11 cellular contexts compared by ENCODE assay signal in the genomic region with DNA sequence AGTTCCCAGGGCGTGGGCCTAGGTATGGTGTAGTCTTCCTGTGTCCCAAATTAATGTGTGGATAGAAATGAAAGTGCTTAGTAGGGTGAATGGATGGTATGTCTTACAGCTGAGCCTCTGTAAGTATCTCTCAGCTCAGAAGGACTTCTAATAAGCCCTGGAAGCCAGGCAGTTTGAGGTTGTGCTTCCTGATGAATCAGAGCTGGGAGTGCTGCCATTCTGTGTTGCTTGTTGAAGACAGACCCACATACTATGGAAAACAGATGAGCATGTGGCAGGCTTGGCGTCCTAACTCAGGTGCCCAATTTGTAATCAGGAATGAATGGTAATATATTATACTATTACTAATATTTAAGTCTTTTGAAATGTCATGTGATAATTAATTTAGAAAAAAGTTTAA.
DNase-seq lines count a peak whose midpoint lies in the region; ATAC-seq and TF ChIP-seq lines count a peak whose summit lies in the region.
"Had no signal": no experiment of that assay in that cellular context is flagged by ENCODE, and none has a peak within 500 bp of the region (broad histone marks: within the 10 kb centered on the region; RNA-seq: fewer than 3 reads in every experiment).

No MANE protein-coding gene starts in this region.

- no peaks in the 10 kb centered on the region for H3K36me3 Mint-ChIP-seq in activated CD4-positive, alpha-beta T cell treated with anti-CD3 and anti-CD28 coated beads for 36 hours (ENCODE audit: low read depth)
- H3K36me3 Mint-ChIP-seq: brain had no signal

- POLR2A ChIA-PET in activated CD4-positive, alpha-beta T cell treated with anti-CD3 and anti-CD28 coated beads for 36 hours (lab: Charles Lee) = interaction anchor here (0.7 kb wide), 1 partner anchor 251 kb away, joined by 6 read pairs; no protein-coding TSS in a partner anchor
- POLR2A ChIA-PET in GM10248 (lab: Yijun Ruan, JAX) = no interaction called here

- TF ChIP-seq EP300 in gastroesophageal sphincter (IDR thresholded peaks at IDR 0.05) = no peak

- DNase-seq in GM04504 (ENCODE audit: low read depth) = peak; percentile 77
- DNase-seq in fibroblast of pulmonary artery (ENCODE audit: low read depth) = peak; percentile 51
- DNase-seq in gastrocnemius medialis = peak; percentile 42 to 66
- DNase-seq in activated CD4-positive, alpha-beta T cell treated with anti-CD3 and anti-CD28 coated beads for 36 hours = no peak
- no peak for DNase-seq in GM10248 (ENCODE audit: extremely low spot score)
- DNase-seq: activated T-cell treated with anti-CD3 and anti-CD28 coated beads, Interleukin-2, amount 50 U/mL, for 48 hours; Calu3; MM.1S had no signal

- H3K4me1 ChIP-seq in gastrocnemius medialis (no peaks in the 10 kb centered on the region), gastroesophageal sphincter (no peaks in the 10 kb centered on the region)

- ATAC-seq in SK-N-SH treated with all-trans-retinoic acid at 6 μM for 48 hours (peak; percentile 91), gastrocnemius medialis (peak; percentile 76 to 96), gastroesophageal sphincter (no peak)
- no peak for ATAC-seq in activated CD4-positive, alpha-beta T cell treated with anti-CD3 and anti-CD28 coated beads for 36 hours

- TF ChIP-seq CTCF in fibroblast of pulmonary artery (IDR thresholded peaks at IDR 0.05; ENCODE audit: low read length, missing control alignments) (no peak), gastrocnemius medialis (IDR thresholded peaks at IDR 0.05 in 4 of 5, conservative IDR thresholded peaks at IDR 0.05 in 1 of 5) (no peak), GM10248 (IDR thresholded peaks at IDR 0.05; ENCODE audit: control extremely low read depth, extremely low read depth, low read depth, missing control alignments) (no peak), gastroesophageal sphincter (IDR thresholded peaks at IDR 0.05) (no peak)

- H3K36me3 ChIP-seq in gastrocnemius medialis (peaks cover 0 to 95% of the 10 kb centered on the region in 2 donors), gastroesophageal sphincter (peaks cover 0 to 42% of the 10 kb centered on the region in 2 donors)

- no peak overlapping the region for H3K4me3 Mint-ChIP-seq in activated CD4-positive, alpha-beta T cell treated with anti-CD3 and anti-CD28 coated beads for 36 hours
- H3K4me3 Mint-ChIP-seq: brain had no signal

- no peaks in the 10 kb centered on the region for H3K9me3 Mint-ChIP-seq in activated CD4-positive, alpha-beta T cell treated with anti-CD3 and anti-CD28 coated beads for 36 hours (ENCODE audit: low read depth)

- in situ Hi-C loops in gastrocnemius medialis (cut with MboI; ENCODE audit: low sequenced_read_pairs in 4 of 4) = no loop called here

- H3K27me3 ChIP-seq in gastrocnemius medialis (no peaks in the 10 kb centered on the region), gastroesophageal sphincter (no peaks in the 10 kb centered on the region)

- CTCF ChIA-PET in activated CD4-positive, alpha-beta T cell treated with anti-CD3 and anti-CD28 coated beads for 36 hours (lab: Charles Lee) = no interaction called here
- CTCF ChIA-PET in GM10248 (lab: Yijun Ruan, JAX) = no interaction called here

- no peaks in the 10 kb centered on the region for H3K27me3 Mint-ChIP-seq in activated CD4-positive, alpha-beta T cell treated with anti-CD3 and anti-CD28 coated beads for 36 hours

- H3K9me3 ChIP-seq in gastrocnemius medialis = no peaks in the 10 kb centered on the region
- H3K9me3 ChIP-seq in gastroesophageal sphincter = no peaks in the 10 kb centered on the region

- H3K27ac ChIP-seq in gastrocnemius medialis (peak overlapping the region; percentile 27 to 82 (median 64)), gastroesophageal sphincter (no peak overlapping the region)

- H3K27ac Mint-ChIP-seq in activated CD4-positive, alpha-beta T cell treated with anti-CD3 and anti-CD28 coated beads for 36 hours = no peak overlapping the region

- peaks cover 7% of the 10 kb centered on the region for H3K4me1 Mint-ChIP-seq in activated CD4-positive, alpha-beta T cell treated with anti-CD3 and anti-CD28 coated beads for 36 hours
- H3K4me1 Mint-ChIP-seq: brain had no signal

- H3K4me3 ChIP-seq in fibroblast of pulmonary artery (replicated peaks; ENCODE audit: low read depth, low read length) (no peak overlapping the region), gastrocnemius medialis (no peak overlapping the region), gastroesophageal sphincter (no peak overlapping the region)

- WGBS in gastroesophageal sphincter (ENCODE audit: low coverage in 1 of 2), 2 donors = 69 to 71% methylated on average over 1 to 2 of the region's 2 CpGs

- TF ChIP-seq POLR2A in gastrocnemius medialis (IDR thresholded peaks at IDR 0.05) (no peak), gastroesophageal sphincter (IDR thresholded peaks at IDR 0.05) (no peak)

- intact Hi-C loops in gastrocnemius medialis (cut with DNase I; ENCODE audit: low total_unique reads) = no loop called here
- intact Hi-C loops in activated CD4-positive, alpha-beta T cell treated with anti-CD3 and anti-CD28 coated beads for 36 hours (cut with DNase I, micrococcal nuclease) = no loop called here

TF ChIP-seq in SK-N-SH treated with all-trans-retinoic acid at 6 μM for 48 hours, 23 proteins besides CTCF, POLR2A, EP300 and RAD21:
- no peak for TF ChIP-seq RARB (CRISPR knock-in tag; IDR thresholded peaks at IDR 0.05)
- TF ChIP-seq, protein P1, sequence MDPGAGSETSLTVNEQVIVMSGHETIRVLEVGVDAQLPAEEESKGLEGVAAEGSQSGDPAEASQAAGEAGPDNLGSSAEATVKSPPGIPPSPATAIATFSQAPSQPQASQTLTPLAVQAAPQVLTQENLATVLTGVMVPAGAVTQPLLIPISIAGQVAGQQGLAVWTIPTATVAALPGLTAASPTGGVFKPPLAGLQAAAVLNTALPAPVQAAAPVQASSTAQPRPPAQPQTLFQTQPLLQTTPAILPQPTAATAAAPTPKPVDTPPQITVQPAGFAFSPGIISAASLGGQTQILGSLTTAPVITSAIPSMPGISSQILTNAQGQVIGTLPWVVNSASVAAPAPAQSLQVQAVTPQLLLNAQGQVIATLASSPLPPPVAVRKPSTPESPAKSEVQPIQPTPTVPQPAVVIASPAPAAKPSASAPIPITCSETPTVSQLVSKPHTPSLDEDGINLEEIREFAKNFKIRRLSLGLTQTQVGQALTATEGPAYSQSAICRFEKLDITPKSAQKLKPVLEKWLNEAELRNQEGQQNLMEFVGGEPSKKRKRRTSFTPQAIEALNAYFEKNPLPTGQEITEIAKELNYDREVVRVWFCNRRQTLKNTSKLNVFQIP (CRISPR knock-in tag; IDR thresholded peaks at IDR 0.05; ENCODE audit: borderline replicate concordance, low read depth) = no peak
- TF ChIP-seq ZNF565 (CRISPR knock-in tag; conservative IDR thresholded peaks at IDR 0.05; ENCODE audit: low read depth) = no peak
- TF ChIP-seq TOX (CRISPR knock-in tag; IDR thresholded peaks at IDR 0.05; ENCODE audit: borderline replicate concordance) = no peak
- no peak for TF ChIP-seq ZFP3 (CRISPR knock-in tag; IDR thresholded peaks at IDR 0.05)
- TF ChIP-seq, protein P2, sequence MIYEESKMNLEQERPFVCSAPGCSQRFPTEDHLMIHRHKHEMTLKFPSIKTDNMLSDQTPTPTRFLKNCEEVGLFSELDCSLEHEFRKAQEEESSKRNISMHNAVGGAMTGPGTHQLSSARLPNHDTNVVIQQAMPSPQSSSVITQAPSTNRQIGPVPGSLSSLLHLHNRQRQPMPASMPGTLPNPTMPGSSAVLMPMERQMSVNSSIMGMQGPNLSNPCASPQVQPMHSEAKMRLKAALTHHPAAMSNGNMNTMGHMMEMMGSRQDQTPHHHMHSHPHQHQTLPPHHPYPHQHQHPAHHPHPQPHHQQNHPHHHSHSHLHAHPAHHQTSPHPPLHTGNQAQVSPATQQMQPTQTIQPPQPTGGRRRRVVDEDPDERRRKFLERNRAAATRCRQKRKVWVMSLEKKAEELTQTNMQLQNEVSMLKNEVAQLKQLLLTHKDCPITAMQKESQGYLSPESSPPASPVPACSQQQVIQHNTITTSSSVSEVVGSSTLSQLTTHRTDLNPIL (CRISPR knock-in tag; IDR thresholded peaks at IDR 0.05; ENCODE audit: low read depth) = no peak
- TF ChIP-seq PPARA (CRISPR knock-in tag; IDR thresholded peaks at IDR 0.05; ENCODE audit: borderline replicate concordance) = no peak
- no peak for TF ChIP-seq GLIS3 (CRISPR knock-in tag; IDR thresholded peaks at IDR 0.05)
- TF ChIP-seq ISL1 (CRISPR knock-in tag; IDR thresholded peaks at IDR 0.05) = no peak
- no peak for TF ChIP-seq OSR1 (CRISPR knock-in tag; IDR thresholded peaks at IDR 0.05)
- TF ChIP-seq ARNTL (CRISPR knock-in tag; IDR thresholded peaks at IDR 0.05; ENCODE audit: borderline replicate concordance, low read depth) = no peak
- TF ChIP-seq, protein P3, sequence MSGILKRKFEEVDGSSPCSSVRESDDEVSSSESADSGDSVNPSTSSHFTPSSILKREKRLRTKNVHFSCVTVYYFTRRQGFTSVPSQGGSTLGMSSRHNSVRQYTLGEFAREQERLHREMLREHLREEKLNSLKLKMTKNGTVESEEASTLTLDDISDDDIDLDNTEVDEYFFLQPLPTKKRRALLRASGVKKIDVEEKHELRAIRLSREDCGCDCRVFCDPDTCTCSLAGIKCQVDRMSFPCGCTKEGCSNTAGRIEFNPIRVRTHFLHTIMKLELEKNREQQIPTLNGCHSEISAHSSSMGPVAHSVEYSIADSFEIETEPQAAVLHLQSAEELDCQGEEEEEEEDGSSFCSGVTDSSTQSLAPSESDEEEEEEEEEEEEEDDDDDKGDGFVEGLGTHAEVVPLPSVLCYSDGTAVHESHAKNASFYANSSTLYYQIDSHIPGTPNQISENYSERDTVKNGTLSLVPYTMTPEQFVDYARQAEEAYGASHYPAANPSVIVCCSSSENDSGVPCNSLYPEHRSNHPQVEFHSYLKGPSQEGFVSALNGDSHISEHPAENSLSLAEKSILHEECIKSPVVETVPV (CRISPR knock-in tag; IDR thresholded peaks at IDR 0.05) = no peak
- no peak for TF ChIP-seq ZNF70 (CRISPR knock-in tag; IDR thresholded peaks at IDR 0.05)
- TF ChIP-seq ESRRG (CRISPR knock-in tag; IDR thresholded peaks at IDR 0.05) = no peak
- no peak for TF ChIP-seq ZNF8 (CRISPR knock-in tag; IDR thresholded peaks at IDR 0.05)
TF ChIP-seq in SK-N-SH treated with all-trans-retinoic acid at 6 μM for 48 hours: peak in this region for 0.

Comparison
In these comparisons a context has a peak if more than half of its experiments do, and no peak if none do; other contexts are left out.
1. DNase-seq: peak in GM04504 (single experiment), fibroblast of pulmonary artery (single experiment) and gastrocnemius medialis (2 of 2); none in activated CD4-positive, alpha-beta T cell treated with anti-CD3 and anti-CD28 coated beads for 36 hours (single experiment) and GM10248 (single experiment).
2. ATAC-seq: peak in SK-N-SH treated with all-trans-retinoic acid at 6 μM for 48 hours (single experiment) and gastrocnemius medialis (2 of 2); none in activated CD4-positive, alpha-beta T cell treated with anti-CD3 and anti-CD28 coated beads for 36 hours (single experiment) and gastroesophageal sphincter (single experiment).
3. H3K27ac ChIP-seq: peak in gastrocnemius medialis (4 of 4); none in gastroesophageal sphincter (0 of 4).